ENCODE assay signal across 19 cellular contexts in genomic region chr16:15635926-15636325, GRCh38. TPM values are rescaled to one million over a fixed set of nuclear protein-coding genes. Genes with fewer than 3 reads are reported as not detected.
A peak's percentile ranks its signal among the peaks of the same experiment; 100 is the strongest.
DNase-seq lines count a peak whose midpoint lies in the region; ATAC-seq and TF ChIP-seq lines count a peak whose summit lies in the region.
"Had no signal": no experiment of that assay in that cellular context is flagged by ENCODE, and none has a peak within 500 bp of the region (broad histone marks: within the 10 kb centered on the region; RNA-seq: fewer than 3 reads in every experiment).

No MANE protein-coding gene starts in this region.

- POLR2A ChIA-PET in PC-3 (lab: Charles Lee; ENCODE audit: unreplicated experiment) = no interaction called here

- no TSS peak for BruUV-seq in PC-3 (replicated peaks; lab: Mats Ljungman, UMichigan)

- H3K4me2 ChIP-seq in OCI-LY1 (ENCODE audit: low read length) = peak overlapping the region; percentile 68
- H3K4me2 ChIP-seq in PC-3 (ENCODE audit: low read length) = no peak overlapping the region
- H3K4me2 ChIP-seq: SK-N-SH had no signal

- H3K4me3 ChIP-seq in OCI-LY1 (ENCODE audit: low read depth, low read length, poor library complexity, severe bottlenecking) = peak overlapping the region; percentile 41
- no peak overlapping the region for H3K4me3 ChIP-seq in PC-3 (ENCODE audit: low read length)
- H3K4me3 ChIP-seq: cardiac muscle cell, upper lobe of left lung had no signal

- CTCF ChIA-PET in PC-3 (lab: Charles Lee) = no interaction called here

- no peaks in the 10 kb centered on the region for H4K20me1 ChIP-seq in OCI-LY1 (ENCODE audit: insufficient read depth, low read length)
- H4K20me1 ChIP-seq in PC-3 (ENCODE audit: low read length) = no peaks in the 10 kb centered on the region

- peak overlapping the region; percentile 90 for H3K27ac Mint-ChIP-seq in activated T-cell treated with anti-CD3 and anti-CD28 coated beads, Interleukin-2, amount 50 U/mL, for 24 hours
- peak overlapping the region; percentile 87 for H3K27ac Mint-ChIP-seq in activated naive CD8-positive, alpha-beta T cell treated with anti-CD3 and anti-CD28 coated beads, Interleukin-2, amount 50 U/mL, for 24 hours
- H3K27ac Mint-ChIP-seq in stimulated activated effector memory CD8-positive, alpha-beta T cell treated with anti-CD3 and anti-CD28 coated beads, Interleukin-12 subunit alpha, Interleukin-12 subunit beta, amount 100 ng/mL, for 72 hours = peak overlapping the region; percentile 89

- H3K4me1 ChIP-seq in OCI-LY1 (ENCODE audit: insufficient read depth, low read length, severe bottlenecking) (peaks cover 74% of the 10 kb centered on the region), PC-3 (ENCODE audit: insufficient read depth, low read length) (peaks cover under 1% of the 10 kb centered on the region; the same call in 1 of the 2 replicates)

- H3K36me3 Mint-ChIP-seq in activated T-cell treated with anti-CD3 and anti-CD28 coated beads, Interleukin-2, amount 50 U/mL, for 24 hours (ENCODE audit: low read depth) = peaks cover 89% of the 10 kb centered on the region
- H3K36me3 Mint-ChIP-seq in activated T-cell treated with anti-CD3 and anti-CD28 coated beads, Interleukin-2, amount 50 U/mL, for 4 hours (ENCODE audit: insufficient read depth) = peaks cover 52% of the 10 kb centered on the region
- H3K36me3 Mint-ChIP-seq in activated naive CD8-positive, alpha-beta T cell treated with anti-CD3 and anti-CD28 coated beads, Interleukin-2, amount 50 U/mL, for 24 hours (ENCODE audit: low read depth) = peaks cover 75% of the 10 kb centered on the region
- H3K36me3 Mint-ChIP-seq in stimulated activated effector memory CD8-positive, alpha-beta T cell treated with anti-CD3 and anti-CD28 coated beads, Interleukin-12 subunit alpha, Interleukin-12 subunit beta, amount 100 ng/mL, for 72 hours = peaks cover 86% of the 10 kb centered on the region

- no peaks in the 10 kb centered on the region for H3K9me3 ChIP-seq in OCI-LY1 (ENCODE audit: low read length)
- no peaks in the 10 kb centered on the region for H3K9me3 ChIP-seq in PC-3 (ENCODE audit: low read length)
- H3K9me3 ChIP-seq: SK-N-SH, upper lobe of left lung had no signal

- H3K9me3 Mint-ChIP-seq in activated T-cell treated with anti-CD3 and anti-CD28 coated beads, Interleukin-2, amount 50 U/mL, for 24 hours = no peaks in the 10 kb centered on the region
- H3K9me3 Mint-ChIP-seq in activated T-cell treated with anti-CD3 and anti-CD28 coated beads, Interleukin-2, amount 50 U/mL, for 4 hours = no peaks in the 10 kb centered on the region
- H3K9me3 Mint-ChIP-seq in activated naive CD8-positive, alpha-beta T cell treated with anti-CD3 and anti-CD28 coated beads, Interleukin-2, amount 50 U/mL, for 24 hours = no peaks in the 10 kb centered on the region
- H3K9me3 Mint-ChIP-seq in stimulated activated effector memory CD8-positive, alpha-beta T cell treated with anti-CD3 and anti-CD28 coated beads, Interleukin-12 subunit alpha, Interleukin-12 subunit beta, amount 100 ng/mL, for 72 hours = no peaks in the 10 kb centered on the region
- H3K9me3 Mint-ChIP-seq: immature natural killer cell had no signal

- H3K9ac ChIP-seq in OCI-LY1 (ENCODE audit: low read length) (peak overlapping the region; percentile 52), PC-3 (ENCODE audit: low read length) (no peak overlapping the region)
- H3K9ac ChIP-seq: SK-N-SH had no signal

- peaks cover 79% of the 10 kb centered on the region for H3K4me1 Mint-ChIP-seq in activated T-cell treated with anti-CD3 and anti-CD28 coated beads, Interleukin-2, amount 50 U/mL, for 24 hours (ENCODE audit: low read depth)
- peaks cover 64% of the 10 kb centered on the region for H3K4me1 Mint-ChIP-seq in activated T-cell treated with anti-CD3 and anti-CD28 coated beads, Interleukin-2, amount 50 U/mL, for 4 hours (ENCODE audit: low read depth)
- H3K4me1 Mint-ChIP-seq in activated naive CD8-positive, alpha-beta T cell treated with anti-CD3 and anti-CD28 coated beads, Interleukin-2, amount 50 U/mL, for 24 hours = peaks cover 81% of the 10 kb centered on the region
- peaks cover 47% of the 10 kb centered on the region for H3K4me1 Mint-ChIP-seq in stimulated activated effector memory CD8-positive, alpha-beta T cell treated with anti-CD3 and anti-CD28 coated beads, Interleukin-12 subunit alpha, Interleukin-12 subunit beta, amount 100 ng/mL, for 72 hours

- no peaks in the 10 kb centered on the region for H3K27me3 Mint-ChIP-seq in activated T-cell treated with anti-CD3 and anti-CD28 coated beads, Interleukin-2, amount 50 U/mL, for 24 hours
- no peaks in the 10 kb centered on the region for H3K27me3 Mint-ChIP-seq in activated T-cell treated with anti-CD3 and anti-CD28 coated beads, Interleukin-2, amount 50 U/mL, for 4 hours (ENCODE audit: low read depth)
- no peaks in the 10 kb centered on the region for H3K27me3 Mint-ChIP-seq in activated naive CD8-positive, alpha-beta T cell treated with anti-CD3 and anti-CD28 coated beads, Interleukin-2, amount 50 U/mL, for 24 hours

- no peak for ATAC-seq in activated T-cell treated with anti-CD3 and anti-CD28 coated beads, Interleukin-2, amount 50 U/mL, for 4 hours
- no peak for ATAC-seq in activated naive CD8-positive, alpha-beta T cell treated with anti-CD3 and anti-CD28 coated beads, Interleukin-2, amount 50 U/mL, for 24 hours
- no peak for ATAC-seq in stimulated activated effector memory CD8-positive, alpha-beta T cell treated with anti-CD3 and anti-CD28 coated beads, Interleukin-12 subunit alpha, Interleukin-12 subunit beta, amount 100 ng/mL, for 72 hours
- ATAC-seq in HG03354 (IDR thresholded peaks at IDR 0.05; ENCODE audit: poor library complexity, severe bottlenecking, unreplicated experiment) (no peak), PC-3 (no peak)
- ATAC-seq: Panc1 had no signal

- H3K27me3 ChIP-seq in OCI-LY1 (ENCODE audit: insufficient read depth, low read length) (no peaks in the 10 kb centered on the region), PC-3 (ENCODE audit: low read length) (no peaks in the 10 kb centered on the region)
- H3K27me3 ChIP-seq: cardiac muscle cell, upper lobe of left lung had no signal

- H3K36me3 ChIP-seq in OCI-LY1 (ENCODE audit: insufficient read depth, low read length) = peaks cover 80% of the 10 kb centered on the region
- peaks cover 14% of the 10 kb centered on the region; the same call in 1 of the 2 replicates for H3K36me3 ChIP-seq in PC-3 (ENCODE audit: low read depth, low read length)

- peaks cover 10% of the 10 kb centered on the region for H3K79me2 ChIP-seq in OCI-LY1 (ENCODE audit: insufficient read depth, low read length)
- peaks cover 13% of the 10 kb centered on the region for H3K79me2 ChIP-seq in PC-3 (ENCODE audit: low read length)

- H3K27ac ChIP-seq in OCI-LY1 (ENCODE audit: low read depth, low read length, poor library complexity, severe bottlenecking) = peak overlapping the region; percentile 93
- no peak overlapping the region for H3K27ac ChIP-seq in PC-3 (ENCODE audit: low read length)
- H3K27ac ChIP-seq: cardiac muscle cell had no signal

- H2AFZ ChIP-seq in OCI-LY1 (ENCODE audit: low read length) = no peak overlapping the region
- H2AFZ ChIP-seq in PC-3 (ENCODE audit: low read length) = no peak overlapping the region

- TF ChIP-seq CTCF in OCI-LY1 (IDR thresholded peaks at IDR 0.05; ENCODE audit: low read length) (no peak), PC-3 (conservative IDR thresholded peaks at IDR 0.05; ENCODE audit: low read depth, low read length) (no peak)

- no peak for DNase-seq in activated T-cell treated with anti-CD3 and anti-CD28 coated beads, Interleukin-2, amount 50 U/mL, for 24 hours
- no peak for DNase-seq in activated T-cell treated with anti-CD3 and anti-CD28 coated beads, Interleukin-2, amount 50 U/mL, for 4 hours
- DNase-seq in activated naive CD8-positive, alpha-beta T cell treated with anti-CD3 and anti-CD28 coated beads, Interleukin-2, amount 50 U/mL, for 24 hours = no peak
- no peak for DNase-seq in stimulated activated effector memory CD8-positive, alpha-beta T cell treated with anti-CD3 and anti-CD28 coated beads, Interleukin-12 subunit alpha, Interleukin-12 subunit beta, amount 100 ng/mL, for 72 hours (ENCODE audit: low spot score in 2 of 2)
- DNase-seq in PC-3 (no peak), DMS79 (lab: John Stamatoyannopoulos, UW) (no peak)
- DNase-seq: COR-L47; effector CD4-positive, alpha-beta T cell; EL; immature natural killer cell; NCI-H1105 treated with DMSO at 0.1 percent for 48 hours; NCI-H2171; NCI-H748 treated with DMSO at 0.1 percent for 48 hours; SK-N-SH; upper lobe of left lung had no signal

- H3F3A ChIP-seq in OCI-LY1 (ENCODE audit: insufficient read depth, low read length) (0 out of 2 replicates have a peak, but pooled peaks cover 11% of the 10 kb centered on the region), PC-3 (ENCODE audit: low read length, unreplicated experiment) (no peaks in the 10 kb centered on the region)

- H3K4me3 Mint-ChIP-seq in activated T-cell treated with anti-CD3 and anti-CD28 coated beads, Interleukin-2, amount 50 U/mL, for 24 hours = no peak overlapping the region
- H3K4me3 Mint-ChIP-seq in activated T-cell treated with anti-CD3 and anti-CD28 coated beads, Interleukin-2, amount 50 U/mL, for 4 hours = no peak overlapping the region
- H3K4me3 Mint-ChIP-seq in activated naive CD8-positive, alpha-beta T cell treated with anti-CD3 and anti-CD28 coated beads, Interleukin-2, amount 50 U/mL, for 24 hours = peak overlapping the region; percentile 44
- peak overlapping the region; percentile 50 for H3K4me3 Mint-ChIP-seq in stimulated activated effector memory CD8-positive, alpha-beta T cell treated with anti-CD3 and anti-CD28 coated beads, Interleukin-12 subunit alpha, Interleukin-12 subunit beta, amount 100 ng/mL, for 72 hours
- H3K4me3 Mint-ChIP-seq: immature natural killer cell had no signal

- H3K9me2 ChIP-seq in OCI-LY1 (ENCODE audit: low read depth, low read length) (no peaks in the 10 kb centered on the region), PC-3 (replicated peaks; ENCODE audit: low read length) (no peaks in the 10 kb centered on the region)
- H3K9me2 ChIP-seq: SK-N-SH had no signal

- intact Hi-C loops in PC-3 (cut with micrococcal nuclease) = no loop called here

RNA-seq across cellular contexts. Expression of gene MARF1, which starts 7.0 kb away (rescaled TPM):
- total RNA-seq in activated T-cell treated with anti-CD3 and anti-CD28 coated beads, Interleukin-2, amount 50 U/mL, for 4 hours = 10 to 100 TPM; 24.3 to 35.0 (median 34.1) TPM
- total RNA-seq in PC-3 (2014; rRNA removed) = 6.7 and 9.6 TPM in 2 replicates

RNA-seq across cellular contexts. Expression of gene NDE1, which starts 14.1 kb away (rescaled TPM):
- total RNA-seq in activated T-cell treated with anti-CD3 and anti-CD28 coated beads, Interleukin-2, amount 50 U/mL, for 4 hours = 10 to 100 TPM; 60.4 to 69.0 (median 60.5) TPM
- total RNA-seq in PC-3 (2014; rRNA removed) = 22.6 and 24.9 TPM in 2 replicates

Comparison
In these comparisons a context has a peak if more than half of its experiments do, and no peak if none do; other contexts are left out.
1. H3K4me3 Mint-ChIP-seq: peak in activated naive CD8-positive, alpha-beta T cell treated with anti-CD3 and anti-CD28 coated beads, Interleukin-2, amount 50 U/mL, for 24 hours (single experiment) and stimulated activated effector memory CD8-positive, alpha-beta T cell treated with anti-CD3 and anti-CD28 coated beads, Interleukin-12 subunit alpha, Interleukin-12 subunit beta, amount 100 ng/mL, for 72 hours (single experiment); none in activated T-cell treated with anti-CD3 and anti-CD28 coated beads, Interleukin-2, amount 50 U/mL, for 24 hours (single experiment) and activated T-cell treated with anti-CD3 and anti-CD28 coated beads, Interleukin-2, amount 50 U/mL, for 4 hours (single experiment).
2. Peak in every context shown above with its lines, with median percentiles within 50 percentile points of each other: H3K27ac Mint-ChIP-seq.